Comparison of ENCODE assay signal across 8 cellular contexts in genomic region chr22:28742562-28742962, GRCh38.
DNase-seq lines count a peak whose midpoint lies in the region; ATAC-seq and TF ChIP-seq lines count a peak whose summit lies in the region.

No MANE protein-coding gene starts in this region.

- no peaks in the 10 kb centered on the region for H3K27me3 Mint-ChIP-seq in memory B cell

- H3K4me1 Mint-ChIP-seq in memory B cell, result peaks cover 16% of the 10 kb centered on the region

- peaks cover 6% of the 10 kb centered on the region for H3K36me3 Mint-ChIP-seq in memory B cell

- no peaks in the 10 kb centered on the region for H3K9me3 Mint-ChIP-seq in memory B cell

- ATAC-seq in memory B cell (ENCODE audit: low read depth) (no peak), GM18502 (IDR thresholded peaks at IDR 0.05; ENCODE audit: poor library complexity, unreplicated experiment) (no peak)

- TF ChIP-seq CTCF in 22Rv1 (IDR thresholded peaks at IDR 0.05) (no peak), astrocyte of the spinal cord (IDR thresholded peaks at IDR 0.05; ENCODE audit: low read depth, low read length) (no peak)

- peak overlapping the region; percentile 91 for H3K27ac ChIP-seq in 22Rv1

- H3K4me3 ChIP-seq in astrocyte of the spinal cord (ENCODE audit: low read depth, low read length), result peak overlapping the region; percentile 71

- no peak for DNase-seq in HEK293T (ENCODE audit: extremely low spot score)
- DNase-seq in astrocyte of the spinal cord (ENCODE audit: low read depth, low spot score), result no peak
- no peak for DNase-seq in memory B cell (ENCODE audit: low spot score in 2 of 2)
- no peak for DNase-seq in NCI-H748 treated with DMSO at 0.1 percent for 48 hours (lab: John Stamatoyannopoulos, UW)
- DNase-seq in DMS 273 treated with DMSO at 0.1 percent for 48 hours (lab: John Stamatoyannopoulos, UW), result no peak
- DNase-seq in DMS 273 (lab: John Stamatoyannopoulos, UW; ENCODE audit: unreplicated experiment), result no peak

- CTCF ChIA-PET in HEK293T (lab: Yijun Ruan, JAX), result no interaction called here

- POLR2A ChIA-PET in HEK293T (lab: Yijun Ruan, JAX), result interaction anchor here (1.3 to 1.7 kb wide), 2 partner anchors 11 to 18 kb away, joined by 4 to 5 read pairs; no protein-coding TSS in a partner anchor

- H3K27ac Mint-ChIP-seq in memory B cell, result peak overlapping the region; percentile 85

- in situ Hi-C loops in astrocyte of the spinal cord (cut with HindIII; ENCODE audit: low sequenced_read_pairs), result no loop called here

- H3K4me3 Mint-ChIP-seq in memory B cell, result peak overlapping the region; percentile 87

TF ChIP-seq in HEK293T, 16 proteins besides CTCF, POLR2A, EP300 and RAD21:
- no peak for TF ChIP-seq ZNF384 (IDR thresholded peaks at IDR 0.05)
- TF ChIP-seq, protein P1, sequence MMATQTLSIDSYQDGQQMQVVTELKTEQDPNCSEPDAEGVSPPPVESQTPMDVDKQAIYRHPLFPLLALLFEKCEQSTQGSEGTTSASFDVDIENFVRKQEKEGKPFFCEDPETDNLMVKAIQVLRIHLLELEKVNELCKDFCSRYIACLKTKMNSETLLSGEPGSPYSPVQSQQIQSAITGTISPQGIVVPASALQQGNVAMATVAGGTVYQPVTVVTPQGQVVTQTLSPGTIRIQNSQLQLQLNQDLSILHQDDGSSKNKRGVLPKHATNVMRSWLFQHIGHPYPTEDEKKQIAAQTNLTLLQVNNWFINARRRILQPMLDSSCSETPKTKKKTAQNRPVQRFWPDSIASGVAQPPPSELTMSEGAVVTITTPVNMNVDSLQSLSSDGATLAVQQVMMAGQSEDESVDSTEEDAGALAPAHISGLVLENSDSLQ (IDR thresholded peaks at IDR 0.05), result peak; percentile 46; the same call in 1 of the 2 replicates
